9 cellular contexts compared by ENCODE assay signal in the genomic region with DNA sequence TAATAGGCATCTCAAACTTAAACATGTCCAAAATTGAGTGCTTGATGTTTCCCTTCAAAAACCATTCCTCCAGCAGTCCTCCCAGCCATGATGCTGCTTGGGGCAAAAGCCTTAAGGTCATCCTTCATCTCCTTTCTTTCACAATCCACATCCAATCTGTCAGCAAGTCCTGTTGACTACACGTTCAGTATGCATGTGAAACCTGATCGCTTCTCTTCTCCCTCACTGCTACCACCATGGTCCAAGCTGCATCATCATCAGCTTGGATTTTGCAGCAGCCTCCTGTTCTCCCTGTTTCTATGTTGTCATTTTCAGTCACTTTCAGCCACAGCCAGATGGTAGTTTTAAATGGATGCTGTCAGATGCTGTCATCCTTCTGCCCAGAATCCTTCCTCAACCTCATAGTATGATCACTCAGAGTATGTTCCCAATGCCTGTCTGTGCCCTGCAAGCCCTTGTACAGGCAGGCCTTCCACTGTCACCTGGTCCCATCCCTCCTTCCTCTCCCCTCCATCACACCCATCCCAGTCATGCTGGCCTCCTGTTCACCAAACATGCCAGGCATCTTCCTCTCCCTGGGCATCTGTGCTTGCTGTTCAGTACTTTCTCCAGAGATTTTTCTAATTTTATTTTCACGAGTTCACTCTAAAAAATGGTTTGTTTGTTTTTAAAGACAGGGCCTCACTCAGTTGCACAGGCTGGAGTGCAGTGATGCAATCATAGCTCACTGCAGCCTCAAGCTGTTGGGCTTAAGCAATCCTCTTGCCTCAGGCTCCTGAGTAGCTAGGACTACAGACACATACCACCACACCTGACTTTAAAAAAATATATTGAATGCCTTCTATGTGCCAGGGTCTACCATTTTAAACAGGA.
DNase-seq lines count a peak whose midpoint lies in the region; ATAC-seq and TF ChIP-seq lines count a peak whose summit lies in the region.
"Had no signal": no experiment of that assay in that cellular context is flagged by ENCODE, and none has a peak within 500 bp of the region (broad histone marks: within the 10 kb centered on the region; RNA-seq: fewer than 3 reads in every experiment).

No MANE protein-coding gene starts in this region.

- H3K36me3 ChIP-seq in adipocyte (ENCODE audit: control insufficient read depth, insufficient read depth, low read length, severe bottlenecking) (no peaks in the 10 kb centered on the region), BE2C (no peaks in the 10 kb centered on the region)

- H3K9me3 ChIP-seq in adipocyte (ENCODE audit: control insufficient read depth, low read length) = no peaks in the 10 kb centered on the region
- H3K9me3 ChIP-seq in BE2C = no peaks in the 10 kb centered on the region

- ATAC-seq in HG03280 (IDR thresholded peaks at IDR 0.05; ENCODE audit: unreplicated experiment) = no peak

- no peak for TF ChIP-seq CTCF in BE2C (IDR thresholded peaks at IDR 0.05; ENCODE audit: low read depth, low read length)

- H3K27me3 ChIP-seq in adipocyte (replicated peaks; ENCODE audit: control insufficient read depth, insufficient read depth, low read length) (no peaks in the 10 kb centered on the region), BE2C (no peaks in the 10 kb centered on the region)

- DNase-seq in AML-193 (lab: John Stamatoyannopoulos, UW) (peak; percentile 67 to 70), adipocyte (ENCODE audit: low read depth) (peak; percentile 88), kidney tubule cell (ENCODE audit: low spot score) (peak; percentile 37), BE2C (no peak), amniotic stem cell (lab: John Stamatoyannopoulos, UW) (no peak), glomerular visceral epithelial cell (ENCODE audit: extremely low spot score) (no peak)
- DNase-seq: activated B cell treated with CpG ODN at 0.5 μM for 24 hours had no signal

- H3K4me1 ChIP-seq in adipocyte (ENCODE audit: control insufficient read depth, insufficient read depth, low read length) (peaks cover 13% of the 10 kb centered on the region), BE2C (no peaks in the 10 kb centered on the region)

- TF ChIP-seq EP300 in Ishikawa (IDR thresholded peaks at IDR 0.05; ENCODE audit: borderline replicate concordance) = no peak

- peak overlapping the region; percentile 3 for H3K9ac ChIP-seq in adipocyte (ENCODE audit: low read length)

- no peak for TF ChIP-seq RAD21 in Ishikawa (IDR thresholded peaks at IDR 0.05; ENCODE audit: low read depth)

- no peak overlapping the region for H3K4me3 ChIP-seq in adipocyte (ENCODE audit: low read length)
- no peak overlapping the region for H3K4me3 ChIP-seq in BE2C (ENCODE audit: low read depth, low read length)

TF ChIP-seq in Ishikawa, 13 proteins besides CTCF, POLR2A, EP300 and RAD21:
- TF ChIP-seq, protein P1, sequence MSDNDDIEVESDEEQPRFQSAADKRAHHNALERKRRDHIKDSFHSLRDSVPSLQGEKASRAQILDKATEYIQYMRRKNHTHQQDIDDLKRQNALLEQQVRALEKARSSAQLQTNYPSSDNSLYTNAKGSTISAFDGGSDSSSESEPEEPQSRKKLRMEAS (IDR thresholded peaks at IDR 0.05) = no peak
- 0 out of 2 replicates have a peak, but pooled peaks have one; percentile 5 for TF ChIP-seq CEBPB (IDR thresholded peaks at IDR 0.05)

Comparison
In these comparisons a context has a peak if more than half of its experiments do, and no peak if none do; other contexts are left out.
1. DNase-seq: peak in AML-193 (2 of 2), adipocyte (single experiment) and kidney tubule cell (single experiment); none in BE2C (single experiment), amniotic stem cell (single experiment) and glomerular visceral epithelial cell (single experiment).